ENCODE assay signal across 26 cellular contexts in the genomic region with DNA sequence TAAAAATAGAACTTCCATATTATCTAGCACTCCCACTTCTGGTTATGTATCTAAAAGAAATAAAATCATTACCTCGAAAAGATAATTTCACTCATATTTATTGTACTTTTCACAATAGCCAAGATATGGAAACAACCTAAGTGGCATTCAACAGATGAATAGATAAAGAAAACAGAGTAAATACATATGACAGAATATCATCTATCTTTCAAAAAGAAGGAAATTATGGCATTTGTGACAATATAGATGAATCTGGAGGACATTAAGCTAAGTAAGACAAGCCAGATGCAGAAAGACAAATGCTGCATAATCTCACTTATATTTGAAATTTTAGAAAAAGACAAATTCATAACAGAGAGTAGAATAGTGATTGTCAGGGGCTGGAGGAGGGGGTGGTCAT.
"Had no signal": no experiment of that assay in that cellular context is flagged by ENCODE, and none has a peak within 500 bp of the region (broad histone marks: within the 10 kb centered on the region; RNA-seq: fewer than 3 reads in every experiment).

No MANE protein-coding gene starts in this region.

- H3K36me3 ChIP-seq: stomach, suprapubic skin, thoracic aorta, thyroid gland, tibial artery, tibial nerve, transverse colon, upper lobe of left lung, upper lobe of right lung, uterus, vagina had no signal

- H3K27me3 ChIP-seq: stomach, suprapubic skin, testis, thyroid gland, tibial artery, tibial nerve, transverse colon, upper lobe of left lung, upper lobe of right lung, uterus, vagina had no signal

- ATAC-seq: stimulated activated effector memory CD8-positive, alpha-beta T cell treated with anti-CD3 and anti-CD28 coated beads, Interleukin-12 subunit alpha, Interleukin-12 subunit beta, amount 100 ng/mL, for 72 hours; stimulated activated memory B cell treated with anti-CD40 and anti-IgM and Interleukin-4, amounts not matched to agents 10 μg/mL and 1 μg/mL and 100 μg/mL, for 72 hours; stimulated activated naive B cell treated with anti-CD40 and anti-IgM and Interleukin-4, amounts not matched to agents 10 μg/mL and 1 μg/mL and 100 μg/mL, for 72 hours; stimulated activated naive CD8-positive, alpha-beta T cell treated with anti-CD3 and anti-CD28 coated beads, Interleukin-15, amount 100 ng/mL, for 72 hours; stimulated activated naive CD8-positive, alpha-beta T cell treated with anti-CD3 and anti-CD28 coated beads, Interleukin-15, Interleukin-2, amounts not matched to agents 100 U/mL and 50 U/mL, for 24 hours; upper lobe of right lung had no signal

- H3K27ac ChIP-seq: stomach, suprapubic skin, testis, thoracic aorta, thyroid gland, tibial artery, tibial nerve, transverse colon, upper lobe of left lung, upper lobe of right lung, uterus, vagina had no signal

- H3K4me1 ChIP-seq: stomach, suprapubic skin, testis, thyroid gland, tibial artery, tibial nerve, transverse colon, upper lobe of left lung, upper lobe of right lung, uterus, vagina had no signal

- H3K4me3 ChIP-seq: stomach, suprapubic skin, testis, thoracic aorta, thyroid gland, tibial artery, tibial nerve, transverse colon, upper lobe of left lung, upper lobe of right lung, uterus, vagina had no signal

- DNase-seq: stimulated activated CD4-positive, alpha-beta T cell treated with anti-CD3 and anti-CD28 coated beads, Interleukin-2, amount 100 ng/mL, for 48 hours; stimulated activated CD4-positive, alpha-beta T cell treated with anti-CD3 and anti-CD28 coated beads, Interleukin-4, amount 100 ng/mL, for 1 hour; stimulated activated CD4-positive, alpha-beta T cell treated with anti-CD3 and anti-CD28 coated beads, Interleukin-4, amount 100 ng/mL, for 24 hours; stimulated activated CD4-positive, alpha-beta T cell treated with anti-CD3 and anti-CD28 coated beads, Interleukin-4, amount 100 ng/mL, for 4 hours; stimulated activated CD8-positive, alpha-beta memory T cell treated with anti-CD3 and anti-CD28 coated beads, Interleukin-4, amount 100 ng/mL, for 48 hours; stimulated activated naive B cell treated with anti-CD40 and anti-IgM and Interleukin-4, amounts not matched to agents 10 μg/mL and 1 μg/mL and 100 μg/mL, for 72 hours; stimulated activated naive CD4-positive, alpha-beta T cell; stimulated activated naive CD4-positive, alpha-beta T cell treated with Interleukin-2 at 50 U/mL for 16 hours; stimulated activated naive CD8-positive, alpha-beta T cell treated with anti-CD3 and anti-CD28 coated beads, Interleukin-15, amount 100 ng/mL, for 72 hours; stimulated activated naive CD8-positive, alpha-beta T cell treated with anti-CD3 and anti-CD28 coated beads, Interleukin-15, Interleukin-2, amounts not matched to agents 100 U/mL and 50 U/mL, for 24 hours; stomach; substantia nigra; testis; thyroid gland; tibial artery; transverse colon; trophoblast cell; upper lobe of left lung; upper lobe of right lung; uterus had no signal

- H3K9me3 ChIP-seq: stomach, suprapubic skin, testis, thoracic aorta, thyroid gland, tibial artery, tibial nerve, transverse colon, upper lobe of left lung, upper lobe of right lung, uterus, vagina had no signal
